9 cellular contexts compared by ENCODE assay signal in the genomic region with DNA sequence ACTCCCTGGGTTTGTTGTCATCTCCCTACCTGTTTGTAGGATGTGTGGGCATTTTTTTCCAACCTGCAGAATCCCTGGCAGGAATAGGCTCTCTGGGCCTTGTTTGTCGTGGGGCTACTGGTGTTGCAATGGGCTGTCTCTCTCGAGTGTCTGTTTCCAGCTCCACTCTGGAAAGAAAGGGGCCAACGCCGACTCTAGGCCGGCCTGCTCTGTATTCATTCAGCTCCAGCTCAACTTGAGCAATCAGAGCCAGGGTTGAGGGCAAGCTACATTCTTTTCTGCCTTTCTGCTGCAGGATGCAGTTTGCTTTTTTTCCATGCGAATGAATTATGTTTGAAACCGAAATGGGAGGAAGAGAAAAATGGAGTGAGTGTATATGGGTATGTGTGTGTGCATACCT. TPM values are rescaled to one million over a fixed set of nuclear protein-coding genes. Genes with fewer than 3 reads are reported as not detected.
A peak's percentile ranks its signal among the peaks of the same experiment; 100 is the strongest.
DNase-seq lines count a peak whose midpoint lies in the region; ATAC-seq and TF ChIP-seq lines count a peak whose summit lies in the region.
"Had no signal": no experiment of that assay in that cellular context is flagged by ENCODE, and none has a peak within 500 bp of the region (broad histone marks: within the 10 kb centered on the region; RNA-seq: fewer than 3 reads in every experiment).

No MANE protein-coding gene starts in this region.

- peaks cover 25% of the 10 kb centered on the region for H3K79me2 ChIP-seq in parathyroid adenoma

- H3K9ac ChIP-seq in adipocyte (ENCODE audit: low read length) = peak overlapping the region; percentile 85
- no peak overlapping the region for H3K9ac ChIP-seq in parathyroid adenoma

- H2AFZ ChIP-seq in parathyroid adenoma = no peak overlapping the region

- DNase-seq in adipocyte (ENCODE audit: low read depth) = peak; percentile 82
- no peak for DNase-seq in heart right ventricle
- DNase-seq in activated CD8-positive, alpha-beta memory T cell treated with anti-CD3 and anti-CD28 coated beads for 24 hours = no peak
- DNase-seq in NCI-H1417 (lab: John Stamatoyannopoulos, UW) = no peak
- DNase-seq in NCI-H2107 (lab: John Stamatoyannopoulos, UW) = no peak
- DNase-seq: brain microvascular endothelial cell had no signal

- H3K36me3 ChIP-seq in adipocyte (ENCODE audit: control insufficient read depth, insufficient read depth, low read length, severe bottlenecking) (peaks cover 26% of the 10 kb centered on the region), heart right ventricle (peaks cover 0 to 36% (median 22%) of the 10 kb centered on the region in 9 donors), parathyroid adenoma (ENCODE audit: control insufficient read depth, insufficient read depth, low read length) (no peaks in the 10 kb centered on the region)
- H3K36me3 ChIP-seq: brain microvascular endothelial cell had no signal

- H3K4me3 ChIP-seq in adipocyte (ENCODE audit: low read length) (peak overlapping the region; percentile 85), heart right ventricle (peak overlapping the region in 8 of 10 donors; percentile 7 to 90 (median 70)), parathyroid adenoma (ENCODE audit: low read depth, low read length) (no peak overlapping the region)

- H3K27ac ChIP-seq in C4-2B = peak overlapping the region; percentile 3
- H3K27ac ChIP-seq in heart right ventricle = peak overlapping the region in 9 of 10 donors; percentile 27 to 91 (median 87)
- peak overlapping the region; percentile 80 for H3K27ac ChIP-seq in parathyroid adenoma
- H3K27ac ChIP-seq: brain microvascular endothelial cell had no signal

- no peak for ATAC-seq in heart right ventricle
- no peak for ATAC-seq in GM21515 (IDR thresholded peaks at IDR 0.05; ENCODE audit: unreplicated experiment)

- intact Hi-C loops in heart right ventricle (cut with DNase I) = loop anchor here in 3 of 10 donors (5.0 to 10.0 kb wide), 3 partner anchors 55 to 303 kb away; a partner anchor contains a TSS

- no peak for TF ChIP-seq CTCF in C4-2B (conservative IDR thresholded peaks at IDR 0.05)
- no peak for TF ChIP-seq CTCF in heart right ventricle (IDR thresholded peaks at IDR 0.05)
- no peak for TF ChIP-seq CTCF in parathyroid adenoma (IDR thresholded peaks at IDR 0.05)

- H3K9me3 ChIP-seq in adipocyte (ENCODE audit: control insufficient read depth, low read length) (no peaks in the 10 kb centered on the region), heart right ventricle (no peaks in the 10 kb centered on the region), parathyroid adenoma (ENCODE audit: control insufficient read depth, low read length) (no peaks in the 10 kb centered on the region)

- no peaks in the 10 kb centered on the region for H3K27me3 ChIP-seq in adipocyte (replicated peaks; ENCODE audit: control insufficient read depth, insufficient read depth, low read length)
- no peaks in the 10 kb centered on the region for H3K27me3 ChIP-seq in heart right ventricle
- no peaks in the 10 kb centered on the region for H3K27me3 ChIP-seq in parathyroid adenoma (ENCODE audit: control insufficient read depth, insufficient read depth, low read length)
- H3K27me3 ChIP-seq: brain microvascular endothelial cell had no signal

- WGBS in heart right ventricle, 2 donors = 42 to 61% methylated on average over 7 of the region's 7 CpGs

- H3K4me2 ChIP-seq in parathyroid adenoma (ENCODE audit: low read length) = no peak overlapping the region

- H3K4me1 ChIP-seq in adipocyte (ENCODE audit: control insufficient read depth, insufficient read depth, low read length) (peaks cover 50% of the 10 kb centered on the region), heart right ventricle (peaks cover 20 to 75% (median 51%) of the 10 kb centered on the region in 9 donors), parathyroid adenoma (peaks cover 33% of the 10 kb centered on the region)

RNA-seq across cellular contexts. Expression of a gene that starts 2.3 kb away (rescaled TPM):
- total RNA-seq in heart right ventricle = 10 to 100 TPM; 12.3 to 28.0 (median 17.3) TPM
- 10 to 100 TPM; 15.6 to 44.0 TPM for polyA plus RNA-seq in heart right ventricle

Comparison
In these comparisons a context has a peak if more than half of its experiments do, and no peak if none do; other contexts are left out.
1. H3K27ac ChIP-seq: peak in every context shown above with its lines; median percentile 87 in heart right ventricle; 80 in parathyroid adenoma; 3 in C4-2B.